ENCODE assay signal across 16 cellular contexts in the genomic region with DNA sequence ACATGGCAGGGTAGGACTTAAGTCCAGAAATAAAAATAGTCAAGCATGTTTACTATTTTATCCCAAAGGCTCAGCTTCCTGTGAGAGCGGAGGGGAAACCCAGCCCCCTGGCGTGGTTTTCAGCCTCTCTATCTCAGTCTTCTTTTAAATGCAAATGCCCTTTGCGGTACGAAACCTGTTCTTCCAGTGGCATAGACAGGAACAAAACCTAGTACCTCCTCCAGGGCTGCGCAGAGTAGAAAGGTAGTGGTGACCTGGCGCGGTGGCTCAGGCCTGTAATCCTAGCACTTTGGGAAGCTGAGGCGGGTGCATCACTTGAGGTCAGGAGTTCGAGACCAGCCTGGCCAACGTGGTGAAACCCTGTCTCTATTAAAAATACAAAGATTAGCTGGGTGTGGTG.
DNase-seq lines count a peak whose midpoint lies in the region; FAIRE-seq and TF ChIP-seq lines count a peak whose summit lies in the region.
"Had no signal": no experiment of that assay in that cellular context is flagged by ENCODE, and none has a peak within 500 bp of the region (broad histone marks: within the 10 kb centered on the region; RNA-seq: fewer than 3 reads in every experiment).

No MANE protein-coding gene starts in this region.

- H3K36me3 Mint-ChIP-seq in endodermal cell (ENCODE audit: low read depth) (peaks cover 3% of the 10 kb centered on the region), neural progenitor cell (peaks cover 2% of the 10 kb centered on the region)

- H4K20me1 ChIP-seq in neural progenitor cell (ENCODE audit: low read depth), result no peaks in the 10 kb centered on the region

- TF ChIP-seq POLR2A in vagina (IDR thresholded peaks at IDR 0.05), result no peak

- no peak for FAIRE-seq in GM19239 (lab: Jason Lieb, UNC)
- FAIRE-seq: A549, GM12878 had no signal

- H3K4me1 ChIP-seq in endodermal cell (ENCODE audit: control insufficient read depth, insufficient read depth, low read length) (no peaks in the 10 kb centered on the region), neural progenitor cell (no peaks in the 10 kb centered on the region), vagina (no peaks in the 10 kb centered on the region)
- H3K4me1 ChIP-seq: A549 had no signal

- H3K4me3 ChIP-seq in endodermal cell (ENCODE audit: low read length), result no peak overlapping the region
- no peak overlapping the region for H3K4me3 ChIP-seq in neural progenitor cell
- no peak overlapping the region for H3K4me3 ChIP-seq in vagina
- H3K4me3 ChIP-seq: A549, GM12878 had no signal

- H3K9me3 Mint-ChIP-seq in endodermal cell (peaks cover 28% of the 10 kb centered on the region), neural progenitor cell (peaks cover 12% of the 10 kb centered on the region)

- no peak overlapping the region for H3K9ac ChIP-seq in endodermal cell (ENCODE audit: extremely low read depth, low read length, poor library complexity, severe bottlenecking)
- H3K9ac ChIP-seq in neural progenitor cell, result no peak overlapping the region

- H3K4me1 Mint-ChIP-seq in endodermal cell (no peaks in the 10 kb centered on the region), neural progenitor cell (no peaks in the 10 kb centered on the region)

- H3K27me3 ChIP-seq in endodermal cell (ENCODE audit: control insufficient read depth, insufficient read depth, low read length, poor library complexity, severe bottlenecking) (no peaks in the 10 kb centered on the region), neural progenitor cell (no peaks in the 10 kb centered on the region), vagina (no peaks in the 10 kb centered on the region)

- H2AFZ ChIP-seq in neural progenitor cell (replicated peaks), result peak overlapping the region; percentile 69

- H3K4me2 ChIP-seq in neural progenitor cell, result no peak overlapping the region
- H3K4me2 ChIP-seq: A549 had no signal

- no peak for TF ChIP-seq CTCF in endodermal cell (conservative IDR thresholded peaks at IDR 0.05)
- TF ChIP-seq CTCF in neural progenitor cell (IDR thresholded peaks at IDR 0.05), result no peak
- TF ChIP-seq CTCF in vagina (IDR thresholded peaks at IDR 0.05), result no peak

- no peak overlapping the region for H3K4me3 Mint-ChIP-seq in endodermal cell
- H3K4me3 Mint-ChIP-seq in neural progenitor cell, result no peak overlapping the region
- H3K4me3 Mint-ChIP-seq: CD4-positive, alpha-beta T cell; HFFc6 had no signal

- H3K79me2 ChIP-seq in neural progenitor cell (ENCODE audit: low read depth), result no peaks in the 10 kb centered on the region

- H3K27ac Mint-ChIP-seq in endodermal cell (no peak overlapping the region), neural progenitor cell (no peak overlapping the region)
- H3K27ac Mint-ChIP-seq: CD4-positive, alpha-beta T cell; HFFc6 had no signal

- 77 to 83% methylated on average over 8 to 9 of the region's 10 CpGs for WGBS in endodermal cell (ENCODE audit: insufficient coverage in 1 of 2, insufficient read length in 1 of 2), 2 experiments

- intact Hi-C loops in vagina (cut with DNase I), result no loop called here

- H3K9me3 ChIP-seq in endodermal cell (ENCODE audit: control insufficient read depth, low read length) (peaks cover 18% of the 10 kb centered on the region), neural progenitor cell (ENCODE audit: low read depth) (no peaks in the 10 kb centered on the region), vagina (no peaks in the 10 kb centered on the region)

- H3F3A ChIP-seq in neural progenitor cell (ENCODE audit: low read depth), result no peaks in the 10 kb centered on the region

- no peaks in the 10 kb centered on the region for H3K36me3 ChIP-seq in endodermal cell (ENCODE audit: control insufficient read depth, insufficient read depth, low read length)
- H3K36me3 ChIP-seq in neural progenitor cell, result no peaks in the 10 kb centered on the region
- no peaks in the 10 kb centered on the region for H3K36me3 ChIP-seq in vagina

- DNase-seq in ELF-1 (ENCODE audit: low read depth, low spot score) (peak; percentile 88), NCI-H526 (lab: John Stamatoyannopoulos, UW) (peak; percentile 30 to 61), endodermal cell (peak; percentile 52), neural progenitor cell (ENCODE audit: low spot score) (peak; percentile 18), vagina (ENCODE audit: extremely low spot score in 2 of 2) (no peak), NK-92 (lab: John Stamatoyannopoulos, UW; ENCODE audit: unreplicated experiment) (no peak), GM19239 (ENCODE audit: insufficient read length, low spot score) (no peak)
- DNase-seq: AML-193; CD4-positive, alpha-beta T cell; DMS79 treated with DMSO at 0.1 percent for 48 hours; HFFc6 had no signal

- H3K27me3 Mint-ChIP-seq in endodermal cell (ENCODE audit: insufficient read depth), result peaks cover 2% of the 10 kb centered on the region
- peaks cover 2% of the 10 kb centered on the region for H3K27me3 Mint-ChIP-seq in neural progenitor cell (ENCODE audit: insufficient read depth, low read depth)

- no peak overlapping the region for H3K27ac ChIP-seq in endodermal cell (ENCODE audit: low read depth, low read length)
- no peak overlapping the region for H3K27ac ChIP-seq in neural progenitor cell
- no peak overlapping the region for H3K27ac ChIP-seq in vagina
- H3K27ac ChIP-seq: 22Rv1, A549, C4-2B, HL-60 had no signal

Comparison
In these comparisons a context has a peak if more than half of its experiments do, and no peak if none do; other contexts are left out.
1. DNase-seq: peak in ELF-1 (single experiment), NCI-H526 (2 of 2), endodermal cell (single experiment) and neural progenitor cell (single experiment); none in vagina (0 of 2), NK-92 (single experiment) and GM19239 (single experiment).